ENCODE assay signal across 17 cellular contexts in genomic region chr7:101959342-101959741, GRCh38.
"Had no signal": no experiment of that assay in that cellular context is flagged by ENCODE, and none has a peak within 500 bp of the region (broad histone marks: within the 10 kb centered on the region; RNA-seq: fewer than 3 reads in every experiment).

No MANE protein-coding gene starts in this region.

- H3K36me3 ChIP-seq: adrenal gland, ascending aorta, brain microvascular endothelial cell, left ventricle myocardium inferior, neutrophil had no signal

- H3K27ac Mint-ChIP-seq: activated naive CD8-positive, alpha-beta T cell; dendritic cell treated with granulocyte-macrophage colony-stimulating factor and Interleukin-4, amounts not matched to agents 40 ng/mL and 50 ng/mL, for 4 days; naive thymus-derived CD4-positive, alpha-beta T cell; T-helper 2 cell treated with Interferon-gamma antibody and Interleukin-4, amounts not matched to agents 5 μg/mL and 100 μg/mL, for 36 hours had no signal

- H3K27ac ChIP-seq: adrenal gland, ascending aorta, brain microvascular endothelial cell, neutrophil, parathyroid adenoma, tibial nerve had no signal

- H3K9me3 ChIP-seq: adrenal gland, ascending aorta, left ventricle myocardium inferior, neutrophil, tibial nerve had no signal

- H3K9me3 Mint-ChIP-seq: dendritic cell treated with granulocyte-macrophage colony-stimulating factor and Interleukin-4, amounts not matched to agents 40 ng/mL and 50 ng/mL, for 4 days; T-helper 2 cell treated with Interferon-gamma antibody and Interleukin-4, amounts not matched to agents 5 μg/mL and 100 μg/mL, for 36 hours had no signal

- H3K4me3 ChIP-seq: adrenal gland, ascending aorta, left ventricle myocardium inferior, tibial nerve had no signal

- H3K4me1 ChIP-seq: parathyroid adenoma, tibial nerve had no signal

- H3K4me3 Mint-ChIP-seq: activated naive CD8-positive, alpha-beta T cell; dendritic cell treated with granulocyte-macrophage colony-stimulating factor and Interleukin-4, amounts not matched to agents 40 ng/mL and 50 ng/mL, for 4 days; naive thymus-derived CD4-positive, alpha-beta T cell; T-helper 2 cell treated with Interferon-gamma antibody and Interleukin-4, amounts not matched to agents 5 μg/mL and 100 μg/mL, for 36 hours had no signal

- DNase-seq: activated T-cell treated with anti-CD3 and anti-CD28 coated beads, Interleukin-2, amount 50 U/mL, for 1 hour; adrenal gland; brain microvascular endothelial cell; effector CD4-positive, alpha-beta T cell; hippocampal formation; left ventricle myocardium inferior; naive thymus-derived CD4-positive, alpha-beta T cell; stimulated activated CD4-positive, alpha-beta T cell treated with anti-CD3 and anti-CD28 coated beads, Interleukin-4, amount 100 ng/mL, for 24 hours; stimulated activated naive CD8-positive, alpha-beta T cell treated with anti-CD3 and anti-CD28 coated beads, Interleukin-15, Interleukin-2, amounts not matched to agents 100 U/mL and 50 U/mL, for 24 hours had no signal

- H3K27me3 ChIP-seq: adrenal gland, ascending aorta, brain microvascular endothelial cell, neutrophil, tibial nerve had no signal

- H3K9ac ChIP-seq: parathyroid adenoma had no signal

- ATAC-seq: naive thymus-derived CD4-positive, alpha-beta T cell; sciatic nerve; stimulated activated naive CD8-positive, alpha-beta T cell treated with anti-CD3 and anti-CD28 coated beads, Interleukin-15, Interleukin-2, amounts not matched to agents 100 U/mL and 50 U/mL, for 24 hours had no signal

- H3K27me3 Mint-ChIP-seq: activated naive CD8-positive, alpha-beta T cell; dendritic cell treated with granulocyte-macrophage colony-stimulating factor and Interleukin-4, amounts not matched to agents 40 ng/mL and 50 ng/mL, for 4 days; naive thymus-derived CD4-positive, alpha-beta T cell had no signal

- H3K36me3 Mint-ChIP-seq: activated naive CD8-positive, alpha-beta T cell had no signal

- H2AFZ ChIP-seq: parathyroid adenoma had no signal
